In genomic region chr1:37975083-37975482, GRCh38 we compare ENCODE assay signal across 8 cellular contexts. TPM values are rescaled to one million over a fixed set of nuclear protein-coding genes. Genes with fewer than 3 reads are reported as not detected.
DNase-seq lines count a peak whose midpoint lies in the region; ATAC-seq and TF ChIP-seq lines count a peak whose summit lies in the region.
"Not testable (repeated sequence)": the region's sequence is repeated elsewhere in the genome, so short reads cannot be mapped to it uniquely, and the experiment has no call there.

No MANE protein-coding gene starts in this region.

- not testable (repeated sequence) for H4K8ac ChIP-seq in H9 (replicated peaks; ENCODE audit: insufficient read length, low read depth, low read length)

- not testable (repeated sequence) for H4K91ac ChIP-seq in H9 (ENCODE audit: insufficient read length, low read depth, low read length)

- not testable (repeated sequence) for H3K56ac ChIP-seq in H9 (ENCODE audit: insufficient read length, low read depth, low read length)

- H3T11ph ChIP-seq in H9 (ENCODE audit: low read length), result not testable (repeated sequence)

- H3K27ac Mint-ChIP-seq in Caco-2 (ENCODE audit: unreplicated experiment), result peak overlapping the region; percentile 51
- not testable (repeated sequence) for H3K27ac Mint-ChIP-seq in H9

- intact Hi-C loops in Caco-2 (cut with micrococcal nuclease; ENCODE audit: unreplicated experiment); body of pancreas (cut with DNase I); thyroid gland (cut with DNase I): not testable (repeated sequence)

- not testable (repeated sequence) for H3K4me3 Mint-ChIP-seq in Caco-2 (ENCODE audit: unreplicated experiment); H9

- H3K14ac ChIP-seq in H9 (ENCODE audit: insufficient read depth, low read length), result not testable (repeated sequence)

- H3K9me3 Mint-ChIP-seq in Caco-2 (ENCODE audit: unreplicated experiment); H9: not testable (repeated sequence)

- peaks cover 86% of the 10 kb centered on the region for H3K36me3 Mint-ChIP-seq in Caco-2 (ENCODE audit: insufficient read depth, unreplicated experiment)
- peaks cover 69 to 100% (median 88%) of the 10 kb centered on the region in 3 experiments for H3K36me3 Mint-ChIP-seq in H9 (ENCODE audit: insufficient read depth in 1 of 3, low read depth in 3 of 3)

- not testable (repeated sequence) for H3K4me1 Mint-ChIP-seq in Caco-2 (ENCODE audit: low read depth, unreplicated experiment); H9

- not testable (repeated sequence) for H3K27me3 ChIP-seq in Caco-2 (replicated peaks; ENCODE audit: control insufficient read depth, insufficient read depth, low read length); H9 (ENCODE audit: insufficient read depth, low read length); body of pancreas; foreskin keratinocyte; thyroid gland

- H3K9ac ChIP-seq in H9 (ENCODE audit: extremely low read depth, insufficient read length, low read length), result not testable (repeated sequence)

- not testable (repeated sequence) for H3K4me2 ChIP-seq in H9 (ENCODE audit: insufficient read depth, insufficient read length, low read length)

- H3K27me3 Mint-ChIP-seq in Caco-2 (ENCODE audit: insufficient read depth, unreplicated experiment); H9 (ENCODE audit: low read depth): not testable (repeated sequence)

- not testable (repeated sequence) for H2BK5ac ChIP-seq in H9 (ENCODE audit: insufficient read length, low read length)

- not testable (repeated sequence) for H3K4ac ChIP-seq in H9 (ENCODE audit: low read depth, low read length)

- DNase-seq in Caco-2 (peak in 1 of 2 experiments; percentile 46), H9 (peak; percentile 42), NCI-H2107 (lab: John Stamatoyannopoulos, UW) (peak; percentile 6), SIG-M5 treated with dmso at 0.1 percent for 504 hours (lab: John Stamatoyannopoulos, UW; ENCODE audit: unreplicated experiment) (peak; percentile 34), body of pancreas (peak in 2 of 4 donors; percentile 24 to 27), foreskin keratinocyte (peak in 1 of 2 donors; percentile 4), lung microvascular endothelial cell (ENCODE audit: low read depth in 2 of 2) (peak; percentile 69 to 78), thyroid gland (peak; percentile 25 to 37)

- not testable (repeated sequence) for H3K9me3 ChIP-seq in Caco-2; H9 (ENCODE audit: control insufficient read depth, low read depth, low read length); body of pancreas; thyroid gland

- no CpG with 5 or more reads among the region's 6 CpGs for WGBS in H9 (ENCODE audit: extremely low coverage, insufficient read length, low lambda C conversion rate)
- 57 to 67% methylated on average over 6 of the region's 6 CpGs for WGBS in body of pancreas, 2 donors
- 61 to 68% methylated on average over 6 of the region's 6 CpGs for WGBS in thyroid gland, 2 donors

- not testable (repeated sequence) for H3K23me2 ChIP-seq in H9 (ENCODE audit: insufficient read length, low read depth, low read length, poor library complexity, severe bottlenecking)

- not testable (repeated sequence) for H3K23ac ChIP-seq in H9 (ENCODE audit: insufficient read length, low read depth, low read length)

- not testable (repeated sequence) for H4K20me1 ChIP-seq in H9 (ENCODE audit: control insufficient read depth, insufficient read depth, insufficient read length)

- CTCF ChIA-PET in Caco-2 (lab: Charles Lee), result not testable (repeated sequence)

- H2AFZ ChIP-seq in H9 (ENCODE audit: low read length), result not testable (repeated sequence)

- H3K36me3 ChIP-seq in Caco-2 (ENCODE audit: control insufficient read depth, insufficient read depth, low read length), result not testable (repeated sequence)
- H3K36me3 ChIP-seq in body of pancreas (replicated peaks in 1 of 2; ENCODE audit: insufficient read depth in 1 of 2, low read depth in 2 of 2) (peaks cover 9 to 23% of the 10 kb centered on the region in 2 donors), thyroid gland (peaks cover 26 to 47% of the 10 kb centered on the region in 2 donors)

- not testable (repeated sequence) for H2AK5ac ChIP-seq in H9 (ENCODE audit: insufficient read length, low read length)

- H4K5ac ChIP-seq in H9 (ENCODE audit: insufficient read length, low read depth, low read length), result not testable (repeated sequence)

- not testable (repeated sequence) for H3K27ac ChIP-seq in H9 (ENCODE audit: insufficient read length, low read depth, low read length); body of pancreas; foreskin keratinocyte; thyroid gland

- POLR2A ChIA-PET in Caco-2 (lab: Charles Lee), result not testable (repeated sequence)

- H3K79me2 ChIP-seq in H9 (ENCODE audit: insufficient read depth, low read length), result not testable (repeated sequence)

- not testable (repeated sequence) for H3K18ac ChIP-seq in H9 (ENCODE audit: insufficient read length, low read depth, low read length)

- TF ChIP-seq CTCF in Caco-2 (IDR thresholded peaks at IDR 0.05; ENCODE audit: insufficient read depth in 1 of 2, low read depth in 1 of 2, low read length in 1 of 2, severe bottlenecking in 1 of 2, unreplicated experiment in 1 of 2) (peak; percentile 49 to 57), H9 (conservative IDR thresholded peaks at IDR 0.05) (peak; percentile 84), body of pancreas (IDR thresholded peaks at IDR 0.05) (peak in 6 of 7 experiments; percentile 30 to 55 (median 52)), foreskin keratinocyte (conservative IDR thresholded peaks at IDR 0.05) (peak; percentile 75), thyroid gland (IDR thresholded peaks at IDR 0.05) (peak in 3 of 6 experiments; percentile 33 to 52 (median 47))

- H2BK120ac ChIP-seq in H9 (ENCODE audit: low read depth, low read length, poor library complexity, severe bottlenecking), result not testable (repeated sequence)

- H2BK20ac ChIP-seq in H9 (ENCODE audit: low read depth, low read length, poor library complexity, severe bottlenecking), result not testable (repeated sequence)

- BruUV-seq in Caco-2 (replicated peaks; lab: Mats Ljungman, UMichigan), result not testable (repeated sequence)

- ATAC-seq in body of pancreas (peak; percentile 33), foreskin keratinocyte (peak; percentile 60)

- H3K4me3 ChIP-seq in Caco-2 (ENCODE audit: low read depth, low read length); body of pancreas; thyroid gland (replicated peaks in 1 of 3): not testable (repeated sequence)

- not testable (repeated sequence) for H3K79me1 ChIP-seq in H9 (ENCODE audit: insufficient read depth, low read depth, low read length, poor library complexity, severe bottlenecking)

- not testable (repeated sequence) for H3K4me1 ChIP-seq in Caco-2; H9 (ENCODE audit: insufficient read depth, low read length); body of pancreas; foreskin keratinocyte; thyroid gland

- not testable (repeated sequence) for H2BK15ac ChIP-seq in H9 (ENCODE audit: low read depth, low read length)

- not testable (repeated sequence) for TF ChIP-seq POLR2A in body of pancreas (IDR thresholded peaks at IDR 0.05); thyroid gland (IDR thresholded peaks at IDR 0.05)

- not testable (repeated sequence) for H2BK12ac ChIP-seq in H9 (ENCODE audit: insufficient read length, low read depth, low read length)

RNA-seq across cellular contexts. Expression of gene SF3A3, which starts 14.7 kb away (rescaled TPM):
- total RNA-seq in Caco-2 (2022), result 72.6 and 79.3 TPM in 2 replicates
- 143 and 144 TPM in 2 replicates for total RNA-seq in H9 (2021)
- total RNA-seq in body of pancreas, result 10 to 100 TPM; 22.1 to 54.1 TPM
- 77.6 and 102 TPM in 2 replicates for total RNA-seq in foreskin keratinocyte
- polyA plus RNA-seq in foreskin keratinocyte, result 40.1 and 49.1 TPM in 2 replicates
- 48.8 and 59.9 TPM in 2 replicates for total RNA-seq in lung microvascular endothelial cell
- 10 to 100 TPM; 42.1 to 77.0 (median 46.6) TPM for total RNA-seq in thyroid gland

RNA-seq across cellular contexts. Expression of gene INPP5B, which starts 28.2 kb away (rescaled TPM):
- total RNA-seq in Caco-2 (2022), result 15.8 and 18.8 TPM in 2 replicates
- total RNA-seq in H9 (2021), result 28.2 and 28.8 TPM in 2 replicates
- total RNA-seq in body of pancreas, result 10 to 100 TPM; 11.5 to 13.5 TPM
- total RNA-seq in foreskin keratinocyte, result 7.3 and 8.0 TPM in 2 replicates
- 2.7 and 3.2 TPM in 2 replicates for polyA plus RNA-seq in foreskin keratinocyte
- 13.9 and 20.6 TPM in 2 replicates for total RNA-seq in lung microvascular endothelial cell
- total RNA-seq in thyroid gland, result 10 to 100 TPM; 24.7 to 42.5 (median 30.8) TPM

RNA-seq across cellular contexts. Expression of gene FHL3, which starts 30.2 kb away (rescaled TPM):
- total RNA-seq in Caco-2 (2022) (11.8 and 11.9 TPM in 2 replicates), H9 (2021) (32.8 and 34.2 TPM in 2 replicates), body of pancreas (1 to 10 TPM; 7.3 to 7.8 TPM), foreskin keratinocyte (12.1 and 15.8 TPM in 2 replicates), lung microvascular endothelial cell (7.7 and 12.4 TPM in 2 replicates), thyroid gland (10 to 100 TPM in 2 of 4 donors, 1 to 10 TPM in 2; 7.5 to 13.8 (median 10.4) TPM)
- polyA plus RNA-seq in foreskin keratinocyte, result 22.9 and 32.8 TPM in 2 replicates

RNA-seq across cellular contexts. Expression of gene UTP11, which starts 37.5 kb away (rescaled TPM):
- total RNA-seq in Caco-2 (2022) (29.1 and 33.2 TPM in 2 replicates), H9 (2021) (52.4 and 63.1 TPM in 2 replicates), body of pancreas (10 to 100 TPM; 10.9 to 13.2 TPM), foreskin keratinocyte (51.0 and 65.2 TPM in 2 replicates), lung microvascular endothelial cell (26.4 and 26.6 TPM in 2 replicates), thyroid gland (10 to 100 TPM; 36.1 to 43.9 (median 39.4) TPM)
- 50.6 and 64.0 TPM in 2 replicates for polyA plus RNA-seq in foreskin keratinocyte
